Comparison of ENCODE assay signal across 24 cellular contexts in genomic region chr10:70791390-70792039, GRCh38. TPM values are rescaled to one million over a fixed set of nuclear protein-coding genes. Genes with fewer than 3 reads are reported as not detected.
DNase-seq lines count a peak whose midpoint lies in the region; ATAC-seq and TF ChIP-seq lines count a peak whose summit lies in the region.
"Had no signal": no experiment of that assay in that cellular context is flagged by ENCODE, and none has a peak within 500 bp of the region (broad histone marks: within the 10 kb centered on the region; RNA-seq: fewer than 3 reads in every experiment).

No MANE protein-coding gene starts in this region.

- H3K9me3 Mint-ChIP-seq in activated CD8-positive, alpha-beta memory T cell treated with anti-CD3 and anti-CD28 coated beads, Interleukin-2, amount 10 ng/mL, durations not matched to agents 7 days and 5 days (ENCODE audit: low read depth): peaks cover under 1% of the 10 kb centered on the region
- no peaks in the 10 kb centered on the region for H3K9me3 Mint-ChIP-seq in central memory CD8-positive, alpha-beta T cell

- peak overlapping the region; percentile 4 for H3K9ac ChIP-seq in Loucy (ENCODE audit: low read depth, low read length, poor library complexity, severe bottlenecking)

- peaks cover 34% of the 10 kb centered on the region for H3K4me1 ChIP-seq in Loucy (ENCODE audit: insufficient read depth, low read length, poor library complexity, severe bottlenecking)

- H3K9me2 ChIP-seq in Loucy (replicated peaks; ENCODE audit: low read depth, low read length): no peaks in the 10 kb centered on the region

- peak; percentile 14 for DNase-seq in activated CD8-positive, alpha-beta memory T cell treated with anti-CD3 and anti-CD28 coated beads, Interleukin-2, amount 10 ng/mL, durations not matched to agents 7 days and 5 days
- DNase-seq in activated CD8-positive, alpha-beta memory T cell treated with anti-CD3 and anti-CD28 coated beads, Interleukin-2, amount 50 U/mL, for 4 hours: no peak
- no peak for DNase-seq in central memory CD8-positive, alpha-beta T cell (ENCODE audit: low spot score in 2 of 2)
- DNase-seq in cerebellar nuclear complex (lab: John Stamatoyannopoulos, UW): no peak
- DNase-seq in pons (ENCODE audit: low spot score): no peak
- DNase-seq in NCI-H1930 (lab: John Stamatoyannopoulos, UW): no peak
- DNase-seq: 8988T; C1 segment of cervical spinal cord; CD8-positive, alpha-beta T cell; GF-D8; IMR-90; NCI-H1105; NCI-H146; NCI-H2029 treated with DMSO at 0.1 percent for 48 hours; NCI-H446 treated with DMSO at 0.1 percent for 48 hours; NCI-H526 treated with DMSO at 0.1 percent for 48 hours; OCI-M1; Right ventricle myocardium superior had no signal

- H3K4me3 Mint-ChIP-seq in activated CD8-positive, alpha-beta memory T cell treated with anti-CD3 and anti-CD28 coated beads, Interleukin-2, amount 10 ng/mL, durations not matched to agents 7 days and 5 days: no peak overlapping the region
- H3K4me3 Mint-ChIP-seq in central memory CD8-positive, alpha-beta T cell: no peak overlapping the region
- H3K4me3 Mint-ChIP-seq: CD8-positive, alpha-beta T cell had no signal

- no peaks in the 10 kb centered on the region; the same call in 1 of the 2 replicates for H3F3A ChIP-seq in Loucy (ENCODE audit: low read depth)

- H3K4me1 Mint-ChIP-seq in activated CD8-positive, alpha-beta memory T cell treated with anti-CD3 and anti-CD28 coated beads, Interleukin-2, amount 10 ng/mL, durations not matched to agents 7 days and 5 days: peaks cover 26% of the 10 kb centered on the region
- H3K4me1 Mint-ChIP-seq in central memory CD8-positive, alpha-beta T cell: peaks cover 20% of the 10 kb centered on the region

- peak overlapping the region; percentile 52 for H2AFZ ChIP-seq in Loucy (ENCODE audit: low read length)

- no peaks in the 10 kb centered on the region for H4K20me1 ChIP-seq in Loucy (ENCODE audit: insufficient read depth, low read length, poor library complexity, severe bottlenecking)

- no peaks in the 10 kb centered on the region for H3K36me3 ChIP-seq in Loucy (ENCODE audit: insufficient read depth, low read length)

- no peak overlapping the region for H3K27ac Mint-ChIP-seq in activated CD8-positive, alpha-beta memory T cell treated with anti-CD3 and anti-CD28 coated beads, Interleukin-2, amount 10 ng/mL, durations not matched to agents 7 days and 5 days
- H3K27ac Mint-ChIP-seq in central memory CD8-positive, alpha-beta T cell (ENCODE audit: low read depth): peak overlapping the region; percentile 45
- H3K27ac Mint-ChIP-seq: CD8-positive, alpha-beta T cell had no signal

- no peak for ATAC-seq in activated CD8-positive, alpha-beta memory T cell treated with anti-CD3 and anti-CD28 coated beads, Interleukin-2, amount 10 ng/mL, durations not matched to agents 7 days and 5 days
- ATAC-seq in central memory CD8-positive, alpha-beta T cell (replicated peaks; ENCODE audit: extremely low read depth, poor library complexity, severe bottlenecking): no peak
- ATAC-seq: CD8-positive, alpha-beta T cell; HCT116 had no signal

- peaks cover 34% of the 10 kb centered on the region for H3K27me3 Mint-ChIP-seq in activated CD8-positive, alpha-beta memory T cell treated with anti-CD3 and anti-CD28 coated beads, Interleukin-2, amount 10 ng/mL, durations not matched to agents 7 days and 5 days
- H3K27me3 Mint-ChIP-seq in central memory CD8-positive, alpha-beta T cell: peaks cover 20% of the 10 kb centered on the region

- no peaks in the 10 kb centered on the region for H3K9me3 ChIP-seq in Loucy (ENCODE audit: insufficient read depth, low read depth, low read length)

- no peaks in the 10 kb centered on the region for H3K27me3 ChIP-seq in Loucy (ENCODE audit: insufficient read depth, low read length, poor library complexity, severe bottlenecking)

- H3K36me3 Mint-ChIP-seq in activated CD8-positive, alpha-beta memory T cell treated with anti-CD3 and anti-CD28 coated beads, Interleukin-2, amount 10 ng/mL, durations not matched to agents 7 days and 5 days: peaks cover under 1% of the 10 kb centered on the region
- H3K36me3 Mint-ChIP-seq in central memory CD8-positive, alpha-beta T cell (ENCODE audit: insufficient read depth): no peaks in the 10 kb centered on the region
- H3K36me3 Mint-ChIP-seq: CD8-positive, alpha-beta T cell had no signal

- CTCF ChIA-PET in activated CD8-positive, alpha-beta memory T cell treated with anti-CD3 and anti-CD28 coated beads, Interleukin-2, amount 10 ng/mL, durations not matched to agents 7 days and 5 days (lab: Charles Lee): no interaction called here

- H3K4me3 ChIP-seq in Loucy (ENCODE audit: low read length, poor library complexity, severe bottlenecking): peak overlapping the region; percentile 34

- H3K4me2 ChIP-seq in Loucy (ENCODE audit: low read depth, low read length, poor library complexity, severe bottlenecking): peak overlapping the region; percentile 64

- H3K79me2 ChIP-seq in Loucy (ENCODE audit: insufficient read depth, low read length): no peaks in the 10 kb centered on the region

- TF ChIP-seq CTCF in Loucy (conservative IDR thresholded peaks at IDR 0.05; ENCODE audit: low read length): no peak

RNA-seq across cellular contexts. Expression of gene TBATA, which starts 6.3 kb away (rescaled TPM):
- not detected for total RNA-seq in activated CD8-positive, alpha-beta memory T cell treated with anti-CD3 and anti-CD28 coated beads, Interleukin-2, amount 10 ng/mL, durations not matched to agents 7 days and 5 days
- total RNA-seq: CD8-positive, alpha-beta T cell; H1; IMR-90; LHCN-M2; Right ventricle myocardium superior; RPMI7951; SK-MEL-5 had no signal

RNA-seq across cellular contexts. Expression of gene SGPL1, which starts 24.2 kb away (rescaled TPM):
- 10 to 100 TPM; 22.5 to 29.3 TPM for total RNA-seq in activated CD8-positive, alpha-beta memory T cell treated with anti-CD3 and anti-CD28 coated beads, Interleukin-2, amount 10 ng/mL, durations not matched to agents 7 days and 5 days
